In the genomic region with DNA sequence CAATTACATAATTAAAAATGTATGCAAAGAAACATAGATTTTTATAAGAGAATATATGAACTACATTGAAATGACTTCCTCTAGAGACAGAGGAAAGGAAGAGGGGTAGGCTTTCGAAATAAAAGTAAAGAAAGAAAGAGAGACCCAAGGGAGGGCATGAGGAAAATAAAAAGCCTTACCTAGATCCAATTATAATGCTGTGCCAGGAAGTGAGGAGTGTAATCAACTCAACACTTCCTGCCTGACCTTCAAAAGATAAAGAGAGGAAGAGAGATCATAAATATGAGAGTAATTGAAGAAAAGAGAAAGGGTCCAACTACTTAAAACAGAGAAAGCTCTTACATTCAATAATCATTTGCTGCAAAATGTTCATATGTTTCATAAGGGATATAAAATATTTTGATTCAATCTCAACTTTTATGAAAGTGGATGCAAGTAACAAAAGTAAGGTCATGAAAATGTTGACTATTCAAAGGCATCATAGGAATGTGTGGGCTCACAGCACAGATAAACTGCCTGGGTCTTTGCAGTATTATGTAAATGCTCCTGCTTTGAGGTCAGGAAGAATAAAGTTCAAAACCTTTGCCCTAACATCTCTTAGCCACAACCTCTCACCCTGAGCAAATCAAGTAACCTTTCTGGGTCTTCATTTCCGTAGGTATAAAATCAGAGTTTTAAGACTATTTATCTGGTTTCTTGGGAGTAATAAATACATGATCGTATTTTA, we compare ENCODE assay signal across 18 cellular contexts.
DNase-seq lines count a peak whose midpoint lies in the region; ATAC-seq lines count a peak whose summit lies in the region.
"Had no signal": no experiment of that assay in that cellular context is flagged by ENCODE, and none has a peak within 500 bp of the region (broad histone marks: within the 10 kb centered on the region; RNA-seq: fewer than 3 reads in every experiment).

No MANE protein-coding gene starts in this region.

- DNase-seq in HCEC 1CT (peak; percentile 26), SJSA1 (ENCODE audit: low read depth in 1 of 2, low spot score in 2 of 2) (no peak), fibroblast of peridontal ligament (ENCODE audit: extremely low read depth) (peak; percentile 16), DMS 273 treated with DMSO at 0.1 percent for 48 hours (lab: John Stamatoyannopoulos, UW) (no peak), H4 (ENCODE audit: low spot score) (no peak)
- DNase-seq in activated CD4-positive, alpha-beta memory T cell treated with anti-CD3 and anti-CD28 coated beads for 36 hours = no peak
- DNase-seq: BE2C; CD4-positive, alpha-beta T cell; GF-D8; H7; Kasumi-1; NCI-H1105 treated with DMSO at 0.1 percent for 48 hours; NCI-H187; NCI-H345; NCI-H526 treated with DMSO at 0.1 percent for 48 hours; SIG-M5 had no signal

- POLR2A ChIA-PET in activated CD4-positive, alpha-beta memory T cell treated with anti-CD3 and anti-CD28 coated beads for 36 hours (lab: Charles Lee) = no interaction called here

- ATAC-seq in GM21737 (IDR thresholded peaks at IDR 0.05; ENCODE audit: unreplicated experiment) = no peak

- H3K27ac Mint-ChIP-seq in activated CD4-positive, alpha-beta memory T cell treated with anti-CD3 and anti-CD28 coated beads for 36 hours = no peak overlapping the region
- H3K27ac Mint-ChIP-seq: CD4-positive, alpha-beta T cell; IgD-negative memory B cell had no signal

- no peaks in the 10 kb centered on the region for H3K27me3 Mint-ChIP-seq in activated CD4-positive, alpha-beta memory T cell treated with anti-CD3 and anti-CD28 coated beads for 36 hours
- H3K27me3 Mint-ChIP-seq: CD4-positive, alpha-beta T cell; IgD-negative memory B cell had no signal

- H3K9me3 Mint-ChIP-seq in activated CD4-positive, alpha-beta memory T cell treated with anti-CD3 and anti-CD28 coated beads for 36 hours = peaks cover 25% of the 10 kb centered on the region

- H3K36me3 Mint-ChIP-seq in activated CD4-positive, alpha-beta memory T cell treated with anti-CD3 and anti-CD28 coated beads for 36 hours = no peaks in the 10 kb centered on the region
- H3K36me3 Mint-ChIP-seq: IgD-negative memory B cell had no signal

- no peak overlapping the region for H3K4me3 Mint-ChIP-seq in activated CD4-positive, alpha-beta memory T cell treated with anti-CD3 and anti-CD28 coated beads for 36 hours
- H3K4me3 Mint-ChIP-seq: CD4-positive, alpha-beta T cell; IgD-negative memory B cell had no signal

- H3K4me1 Mint-ChIP-seq in activated CD4-positive, alpha-beta memory T cell treated with anti-CD3 and anti-CD28 coated beads for 36 hours (ENCODE audit: low read depth) = no peaks in the 10 kb centered on the region
- H3K4me1 Mint-ChIP-seq: IgD-negative memory B cell had no signal

- no peaks in the 10 kb centered on the region for H3K36me3 ChIP-seq in SJSA1
- H3K36me3 ChIP-seq: BE2C had no signal

- H3K4me3 ChIP-seq in SJSA1 = no peak overlapping the region

- intact Hi-C loops in activated CD4-positive, alpha-beta memory T cell treated with anti-CD3 and anti-CD28 coated beads for 36 hours (cut with micrococcal nuclease) = no loop called here

- no peaks in the 10 kb centered on the region for H3K27me3 ChIP-seq in SJSA1 (replicated peaks)
- H3K27me3 ChIP-seq: BE2C had no signal

- peak overlapping the region; percentile 15; the same call in 1 of the 2 replicates for H3K27ac ChIP-seq in SJSA1

- H3K4me1 ChIP-seq in SJSA1 (replicated peaks) = peaks cover 12% of the 10 kb centered on the region
- H3K4me1 ChIP-seq: BE2C had no signal

- H3K9me3 ChIP-seq in SJSA1 (replicated peaks) = no peaks in the 10 kb centered on the region
- H3K9me3 ChIP-seq: BE2C had no signal

- CTCF ChIA-PET in activated CD4-positive, alpha-beta memory T cell treated with anti-CD3 and anti-CD28 coated beads for 36 hours (lab: Charles Lee) = no interaction called here

Comparison
In these comparisons a context has a peak if more than half of its experiments do, and no peak if none do; other contexts are left out.
1. DNase-seq: peak in HCEC 1CT (single experiment) and fibroblast of peridontal ligament (single experiment); none in SJSA1 (0 of 2), activated CD4-positive, alpha-beta memory T cell treated with anti-CD3 and anti-CD28 coated beads for 36 hours (single experiment), DMS 273 treated with DMSO at 0.1 percent for 48 hours (single experiment) and H4 (single experiment).